ENCODE assay signal across 9 cellular contexts in genomic region chr11:71998649-71999310, GRCh38. TPM values are rescaled to one million over a fixed set of nuclear protein-coding genes. Genes with fewer than 3 reads are reported as not detected.
A peak's percentile ranks its signal among the peaks of the same experiment; 100 is the strongest.
DNase-seq lines count a peak whose midpoint lies in the region; ATAC-seq and TF ChIP-seq lines count a peak whose summit lies in the region.
"Had no signal": no experiment of that assay in that cellular context is flagged by ENCODE, and none has a peak within 500 bp of the region (broad histone marks: within the 10 kb centered on the region; RNA-seq: fewer than 3 reads in every experiment).

Gene IL18BP (plus strand): TSS chr11:71998909. CDS start chr11:71999985, 1,076 bp downstream.

- no peaks in the 10 kb centered on the region for H3K9me3 Mint-ChIP-seq in WTC11

- peaks cover 29% of the 10 kb centered on the region for H3K36me3 Mint-ChIP-seq in WTC11

- no peaks in the 10 kb centered on the region for H3K27me3 ChIP-seq in heart left ventricle
- H3K27me3 ChIP-seq in spleen (replicated peaks in 1 of 7): no peaks in the 10 kb centered on the region

- POLR2A ChIA-PET in WTC11 (lab: Charles Lee): interaction anchor here (1.0 kb wide), 1 partner anchor 16 kb away, joined by 3 read pairs; no protein-coding TSS in a partner anchor

- H3K4me1 ChIP-seq in heart left ventricle (peaks cover 0 to 63% (median 15%) of the 10 kb centered on the region in 12 donors), spleen (peaks cover 19 to 88% (median 52%) of the 10 kb centered on the region in 6 donors)

- CTCF ChIA-PET in WTC11 (lab: Charles Lee): interaction anchor here (2.4 to 3.2 kb wide), 2 partner anchors 21 to 26 kb away, joined by 7 to 13 read pairs; no protein-coding TSS in a partner anchor

- peak within 1 kb of the TSS in 10 of 12 donors; percentile 6 to 53 (median 36) for H3K4me3 ChIP-seq in heart left ventricle
- peak within 1 kb of the TSS; percentile 3 to 62 (median 38) for H3K4me3 ChIP-seq in spleen

- no peaks in the 10 kb centered on the region for H3K27me3 Mint-ChIP-seq in WTC11 (ENCODE audit: low read depth)

- TF ChIP-seq POLR2A in heart left ventricle (IDR thresholded peaks at IDR 0.05) (no peak), spleen (IDR thresholded peaks at IDR 0.05) (no peak)

- H3K36me3 ChIP-seq in heart left ventricle (peaks cover 0 to 43% (median 30%) of the 10 kb centered on the region in 9 donors), spleen (peaks cover 0 to 53% (median 31%) of the 10 kb centered on the region in 6 donors)

- no peaks in the 10 kb centered on the region for H3K4me1 Mint-ChIP-seq in WTC11

- 0 out of 2 replicates have a peak within 1 kb of the TSS, but pooled peaks have one; percentile 4 for H3K27ac Mint-ChIP-seq in WTC11

- 64 to 75% (median 70%) methylated on average over 10 to 11 of the region's 11 CpGs for WGBS in heart left ventricle, 4 donors
- 31 to 56% (median 37%) methylated on average over 10 to 11 of the region's 11 CpGs for WGBS in spleen, 5 donors

- ATAC-seq in Right ventricle myocardium superior (ENCODE audit: poor library complexity): peak; percentile 10
- ATAC-seq in Right ventricle myocardium inferior: no peak
- ATAC-seq in WTC11: no peak
- ATAC-seq in heart left ventricle: peak in 2 of 4 donors; percentile 14 to 54
- ATAC-seq in GM21526 (IDR thresholded peaks at IDR 0.05; ENCODE audit: low FRiP score, unreplicated experiment): no peak

- DNase-seq in Right ventricle myocardium superior: peak; percentile 56
- no peak for DNase-seq in Right ventricle myocardium inferior (ENCODE audit: missing footprints)
- no peak for DNase-seq in WTC11 (ENCODE audit: low spot score)
- peak in 3 of 5 donors; percentile 49 to 62 (median 51) for DNase-seq in heart left ventricle
- DNase-seq in spleen: peak; percentile 90
- DNase-seq in DMS79 treated with DMSO at 0.1 percent for 48 hours (lab: John Stamatoyannopoulos, UW): no peak
- no peak for DNase-seq in HPDE6-E6E7 (ENCODE audit: extremely low spot score)

- H3K9me3 ChIP-seq in heart left ventricle (no peaks in the 10 kb centered on the region), spleen (no peaks in the 10 kb centered on the region)

- no peak for TF ChIP-seq CTCF in WTC11 (IDR thresholded peaks at IDR 0.05)
- no peak for TF ChIP-seq CTCF in heart left ventricle (IDR thresholded peaks at IDR 0.05)
- TF ChIP-seq CTCF in spleen (IDR thresholded peaks at IDR 0.05 in 8 of 11, conservative IDR thresholded peaks at IDR 0.05 in 3 of 11): no peak

- no peak within 1 kb of the TSS for H3K4me3 Mint-ChIP-seq in WTC11

- H3K27ac ChIP-seq in heart left ventricle (peak within 1 kb of the TSS; percentile 43 to 93 (median 74)), spleen (peak within 1 kb of the TSS; percentile 77 to 92 (median 88))
- H3K27ac ChIP-seq: VCaP had no signal

- intact Hi-C loops in Right ventricle myocardium superior (cut with DNase I) (no loop called here), Right ventricle myocardium inferior (cut with DNase I) (no loop called here), heart left ventricle (cut with DNase I) (no loop called here), spleen (cut with DNase I; ENCODE audit: low total_unique reads) (no loop called here)

TF ChIP-seq in WTC11, 78 proteins besides CTCF, POLR2A, EP300 and RAD21 (continues in another document):
- TF ChIP-seq NFE2L1 (CRISPR knock-in tag; IDR thresholded peaks at IDR 0.05) (no peak), TEAD1 (CRISPR knock-in tag; IDR thresholded peaks at IDR 0.05) (no peak), AFF4 (CRISPR knock-in tag; IDR thresholded peaks at IDR 0.05; ENCODE audit: borderline replicate concordance) (no peak), ELF4 (CRISPR knock-in tag; IDR thresholded peaks at IDR 0.05; ENCODE audit: low read depth) (no peak), ZNF263 (CRISPR knock-in tag; IDR thresholded peaks at IDR 0.05; ENCODE audit: low read depth) (no peak), E2F5 (CRISPR knock-in tag; IDR thresholded peaks at IDR 0.05) (no peak), ZNF512 (CRISPR knock-in tag; IDR thresholded peaks at IDR 0.05; ENCODE audit: borderline replicate concordance) (no peak), ATF1 (CRISPR knock-in tag; IDR thresholded peaks at IDR 0.05) (no peak), TCF7 (CRISPR knock-in tag; IDR thresholded peaks at IDR 0.05; ENCODE audit: low read depth) (no peak), CDX4 (CRISPR knock-in tag; IDR thresholded peaks at IDR 0.05; ENCODE audit: borderline replicate concordance) (no peak), ZNF121 (CRISPR knock-in tag; IDR thresholded peaks at IDR 0.05) (no peak), ZBTB21 (CRISPR knock-in tag; IDR thresholded peaks at IDR 0.05; ENCODE audit: borderline replicate concordance) (no peak)
- TF ChIP-seq, protein P1, sequence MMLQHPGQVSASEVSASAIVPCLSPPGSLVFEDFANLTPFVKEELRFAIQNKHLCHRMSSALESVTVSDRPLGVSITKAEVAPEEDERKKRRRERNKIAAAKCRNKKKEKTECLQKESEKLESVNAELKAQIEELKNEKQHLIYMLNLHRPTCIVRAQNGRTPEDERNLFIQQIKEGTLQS (CRISPR knock-in tag; conservative IDR thresholded peaks at IDR 0.05): no peak
- TF ChIP-seq, protein P2, sequence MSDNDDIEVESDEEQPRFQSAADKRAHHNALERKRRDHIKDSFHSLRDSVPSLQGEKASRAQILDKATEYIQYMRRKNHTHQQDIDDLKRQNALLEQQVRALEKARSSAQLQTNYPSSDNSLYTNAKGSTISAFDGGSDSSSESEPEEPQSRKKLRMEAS (CRISPR knock-in tag; IDR thresholded peaks at IDR 0.05): no peak

RNA-seq across cellular contexts. Expression of gene IL18BP, which starts in this region (rescaled TPM):
- total RNA-seq in Right ventricle myocardium superior: 3.7 TPM
- total RNA-seq in Right ventricle myocardium inferior: 5.1 TPM
- total RNA-seq in WTC11 (2021): 14.1 to 17.3 TPM (median 15.0 TPM) in 3 replicates
- total RNA-seq in heart left ventricle: 10 to 100 TPM in 2 of 9 donors, 1 to 10 TPM in 7; 1.1 to 86.5 (median 5.1) TPM
- polyA plus RNA-seq in heart left ventricle: 1 to 10 TPM; 4.1 to 4.4 TPM
- 10 to 100 TPM; 33.6 to 84.2 (median 69.8) TPM for total RNA-seq in spleen
- polyA plus RNA-seq in spleen: 10 to 100 TPM; 13.8 to 38.2 (median 18.2) TPM

Comparison
In these comparisons a context has a peak if more than half of its experiments do, and no peak if none do; other contexts are left out.
1. DNase-seq: peak in Right ventricle myocardium superior (single experiment), heart left ventricle (3 of 5) and spleen (single experiment); none in Right ventricle myocardium inferior (single experiment), WTC11 (single experiment), DMS79 treated with DMSO at 0.1 percent for 48 hours (single experiment) and HPDE6-E6E7 (single experiment).